22 cellular contexts compared by ENCODE assay signal in genomic region chr10:30894221-30894620, GRCh38.
"Had no signal": no experiment of that assay in that cellular context is flagged by ENCODE, and none has a peak within 500 bp of the region (broad histone marks: within the 10 kb centered on the region; RNA-seq: fewer than 3 reads in every experiment).

No MANE protein-coding gene starts in this region.

- H3K9ac ChIP-seq: neural progenitor cell, parathyroid adenoma had no signal

- H2AFZ ChIP-seq: neural progenitor cell, parathyroid adenoma had no signal

- H3K4me3 ChIP-seq: esophagus squamous epithelium, lung, mucosa of descending colon, neural progenitor cell, right lobe of liver, suprapubic skin, transverse colon had no signal

- H3K79me2 ChIP-seq: parathyroid adenoma had no signal

- H3K4me2 ChIP-seq: neural progenitor cell had no signal

- H3K27me3 ChIP-seq: esophagus squamous epithelium, neural progenitor cell, right lobe of liver, suprapubic skin, transverse colon had no signal

- H3K36me3 ChIP-seq: esophagus squamous epithelium, neural progenitor cell, right lobe of liver, suprapubic skin, transverse colon had no signal

- H3K27ac ChIP-seq: esophagus squamous epithelium, neural progenitor cell, parathyroid adenoma, right lobe of liver, suprapubic skin, transverse colon had no signal

- H3K9me3 ChIP-seq: esophagus squamous epithelium, mucosa of descending colon, right lobe of liver, suprapubic skin, transverse colon had no signal

- DNase-seq: cortex of kidney; effector memory CD8-positive, alpha-beta T cell; erythroblast; esophagus squamous epithelium; hypothalamus; immature natural killer cell; islet precursor cell; kidney glomerular epithelial cell; mucosa of descending colon; naive B cell; right lobe of liver; small intestine; stimulated activated CD4-positive, alpha-beta T cell treated with anti-CD3 and anti-CD28 coated beads, Interleukin-15, amount 100 ng/mL, for 24 hours; stimulated activated CD4-positive, alpha-beta T cell treated with anti-CD3 and anti-CD28 coated beads, Interleukin-4, amount 100 ng/mL, for 1 hour; stimulated activated CD8-positive, alpha-beta memory T cell treated with anti-CD3 and anti-CD28 coated beads, Interleukin-4, amount 100 ng/mL, for 48 hours; stimulated activated naive CD4-positive, alpha-beta T cell; stimulated activated naive CD8-positive, alpha-beta T cell treated with anti-CD3 and anti-CD28 coated beads, Interleukin-15, amount 100 ng/mL, for 72 hours; transverse colon had no signal

- H3K4me1 ChIP-seq: esophagus squamous epithelium, parathyroid adenoma, right lobe of liver, suprapubic skin, transverse colon had no signal
